ENCODE assay signal across 8 cellular contexts in genomic region chr1:121438877-121439276, GRCh38.
DNase-seq lines count a peak whose midpoint lies in the region; ATAC-seq, FAIRE-seq and TF ChIP-seq lines count a peak whose summit lies in the region.
"Not testable (repeated sequence)": the region's sequence is repeated elsewhere in the genome, so short reads cannot be mapped to it uniquely, and the experiment has no call there.

No MANE protein-coding gene starts in this region.

- H3K56ac ChIP-seq in IMR-90 (ENCODE audit: extremely low read depth, insufficient read depth, low read length); H1 (replicated peaks; ENCODE audit: insufficient read length, low read depth, low read length): not testable (repeated sequence)

- not testable (repeated sequence) for H4K91ac ChIP-seq in IMR-90 (ENCODE audit: insufficient read depth, low read depth, low read length); H1 (replicated peaks; ENCODE audit: insufficient read length, low read length)

- H3K79me2 ChIP-seq in H1 (ENCODE audit: control insufficient read depth in 1 of 2, insufficient read depth in 2 of 2, low read length in 2 of 2), result not testable (repeated sequence)

- intact Hi-C loops in IMR-90 (cut with micrococcal nuclease), result not testable (repeated sequence)

- not testable (repeated sequence) for TF ChIP-seq RAD21 in IMR-90 (IDR thresholded peaks at IDR 0.05; ENCODE audit: low read length); H1 (IDR thresholded peaks at IDR 0.05 in 1 of 2, conservative IDR thresholded peaks at IDR 0.05 in 1 of 2; ENCODE audit: low read depth in 2 of 2, low read length in 2 of 2)

- TF ChIP-seq CTCF in AG09319 (IDR thresholded peaks at IDR 0.05; ENCODE audit: low read depth, low read length); IMR-90 (conservative IDR thresholded peaks at IDR 0.05; ENCODE audit: low read depth, low read length); H1 (IDR thresholded peaks at IDR 0.05; ENCODE audit: control extremely low read depth in 1 of 3, insufficient read depth in 1 of 3, low read depth in 1 of 3, low read length in 3 of 3); fibroblast of mammary gland (conservative IDR thresholded peaks at IDR 0.05; ENCODE audit: control insufficient read depth, insufficient read depth, low read depth, low read length): not testable (repeated sequence)

- H2BK120ac ChIP-seq in IMR-90 (ENCODE audit: low read depth, low read length); H1 (replicated peaks; ENCODE audit: low read depth, low read length): not testable (repeated sequence)

- not testable (repeated sequence) for H2AK9ac ChIP-seq in IMR-90 (replicated peaks; ENCODE audit: low read depth, low read length, poor library complexity)

- H3K36me3 ChIP-seq in IMR-90 (ENCODE audit: control insufficient read depth, insufficient read depth, low read length); H1 (ENCODE audit: control insufficient read depth in 2 of 4, insufficient read depth in 4 of 4, low read length in 3 of 4): not testable (repeated sequence)

- H3K9me3 ChIP-seq in IMR-90 (ENCODE audit: control insufficient read depth, insufficient read depth, low read length); H1 (ENCODE audit: insufficient read depth in 2 of 2, low read depth in 1 of 2, low read length in 1 of 2): not testable (repeated sequence)

- no CpG with 5 or more reads among the region's 2 CpGs for WGBS in IMR-90 (ENCODE audit: extremely low coverage in 2 of 2, insufficient read length in 1 of 2), 2 experiments
- 88% methylated on average over 2 of the region's 2 CpGs; no CpG with 5 or more reads in 1 of the 2 experiments for WGBS in H1 (ENCODE audit: extremely low coverage in 1 of 2, insufficient coverage in 1 of 2, insufficient read length in 1 of 2, insufficient replicate concordance in 2 of 2, low coverage in 1 of 2, low lambda C conversion rate in 2 of 2, missing lambda C conversion rate in 1 of 2), 2 experiments

- H4K5ac ChIP-seq in IMR-90 (ENCODE audit: low read depth, low read length); H1 (ENCODE audit: insufficient read length, low read depth, low read length): not testable (repeated sequence)

- H3K14ac ChIP-seq in IMR-90 (replicated peaks; ENCODE audit: low read depth, low read length); H1 (ENCODE audit: insufficient read length): not testable (repeated sequence)

- H4K8ac ChIP-seq in IMR-90 (ENCODE audit: low read depth in 2 of 2, low read length in 2 of 2); H1 (ENCODE audit: extremely low read depth, insufficient read depth, low read length): not testable (repeated sequence)

- H3K27ac ChIP-seq in IMR-90 (ENCODE audit: insufficient read depth, low read length); H1 (ENCODE audit: low read depth, low read length): not testable (repeated sequence)

- H3K4me2 ChIP-seq in IMR-90 (ENCODE audit: low read depth, low read length); H1 (ENCODE audit: insufficient read depth in 1 of 2, low read depth in 2 of 2, low read length in 2 of 2): not testable (repeated sequence)

- not testable (repeated sequence) for H3K4me3 ChIP-seq in IMR-90 (ENCODE audit: insufficient read depth, low read depth, low read length); H1 (ENCODE audit: extremely low read depth in 1 of 4, insufficient read depth in 2 of 4, low read depth in 3 of 4, low read length in 4 of 4); fibroblast of mammary gland (ENCODE audit: control insufficient read depth, low read depth, low read length)

- in situ Hi-C loops in IMR-90 (cut with MboI; ENCODE audit: low sequenced_read_pairs), result not testable (repeated sequence)

- not testable (repeated sequence) for TF ChIP-seq POLR2A in IMR-90 (IDR thresholded peaks at IDR 0.05; ENCODE audit: low read depth, low read length); H1 (IDR thresholded peaks at IDR 0.05; ENCODE audit: control extremely low read depth in 1 of 2, low read depth in 2 of 2, low read length in 2 of 2)

- not testable (repeated sequence) for TF ChIP-seq EP300 in H1 (IDR thresholded peaks at IDR 0.05; ENCODE audit: borderline replicate concordance in 1 of 2, low read depth in 2 of 2, low read length in 2 of 2)

- H2BK20ac ChIP-seq in IMR-90 (ENCODE audit: low read depth, low read length); H1 (ENCODE audit: low read length): not testable (repeated sequence)

- H3K4me1 ChIP-seq in IMR-90 (ENCODE audit: control insufficient read depth, insufficient read depth, low read length); H1 (replicated peaks in 1 of 4; ENCODE audit: control insufficient read depth in 3 of 4, insufficient read depth in 4 of 4, low read length in 3 of 4): not testable (repeated sequence)

- not testable (repeated sequence) for H3K18ac ChIP-seq in IMR-90 (ENCODE audit: low read depth, low read length); H1 (ENCODE audit: extremely low read depth, low read length)

- CTCF ChIA-PET in IMR-90 (lab: Yijun Ruan, JAX); H1 (lab: Charles Lee; ENCODE audit: partially characterized antibody): not testable (repeated sequence)

- H3K9me1 ChIP-seq in IMR-90 (ENCODE audit: insufficient read depth, low read length), result not testable (repeated sequence)

- not testable (repeated sequence) for H2BK5ac ChIP-seq in IMR-90 (ENCODE audit: low read depth, low read length, poor library complexity, severe bottlenecking); H1 (ENCODE audit: low read depth, low read length)

- dilution Hi-C loops in IMR-90 (cut with HindIII; ENCODE audit: low sequenced_read_pairs, unreplicated experiment), result not testable (repeated sequence)

- not testable (repeated sequence) for H2AK5ac ChIP-seq in IMR-90 (ENCODE audit: low read depth, low read length); H1 (ENCODE audit: low read depth, low read length)

- H2BK15ac ChIP-seq in IMR-90 (ENCODE audit: low read depth, low read length); H1 (ENCODE audit: low read length): not testable (repeated sequence)

- not testable (repeated sequence) for ATAC-seq in IMR-90 (ENCODE audit: low read depth)
- ATAC-seq in SK-N-SH treated with all-trans-retinoic acid at 6 μM for 48 hours, result peak; percentile 52; the same call in 2 of the 3 replicates

- H3K79me1 ChIP-seq in IMR-90 (ENCODE audit: low read depth in 1 of 2, low read length in 2 of 2); H1 (ENCODE audit: low read depth, low read length): not testable (repeated sequence)

- BruUV-seq in IMR-90 (replicated peaks; lab: Mats Ljungman, UMichigan), result not testable (repeated sequence)

- not testable (repeated sequence) for H4K20me1 ChIP-seq in IMR-90 (ENCODE audit: insufficient read depth, low read length); H1 (replicated peaks in 1 of 2; ENCODE audit: control insufficient read depth in 1 of 2, insufficient read depth in 2 of 2, low read length in 2 of 2)

- H3K27me3 ChIP-seq in IMR-90 (ENCODE audit: control insufficient read depth, insufficient read depth, low read length); H1 (replicated peaks in 1 of 4; ENCODE audit: control insufficient read depth in 3 of 4, extremely low read depth in 1 of 4, insufficient read depth in 3 of 4, low read length in 3 of 4): not testable (repeated sequence)

- POLR2A ChIA-PET in IMR-90 (lab: Charles Lee; ENCODE audit: unreplicated experiment); H1 (lab: Charles Lee; ENCODE audit: partially characterized antibody): not testable (repeated sequence)

- not testable (repeated sequence) for H3K9ac ChIP-seq in IMR-90 (ENCODE audit: low read depth, low read length); H1 (replicated peaks in 1 of 4; ENCODE audit: extremely low read depth in 1 of 4, low read depth in 3 of 4, low read length in 3 of 4)

- H3K23me2 ChIP-seq in H1 (ENCODE audit: low read depth, low read length), result not testable (repeated sequence)

- FAIRE-seq in H1 (lab: Jason Lieb, UNC), result peak; percentile 66

- DNase-seq in AG09319 (ENCODE audit: extremely low read depth, low read depth) (peak; percentile 16), EL (peak; percentile 14), IMR-90 (peak; percentile 8), fibroblast of mammary gland (ENCODE audit: low read depth) (peak; percentile 36), fibroblast of the conjunctiva (ENCODE audit: low read depth) (peak; percentile 35), iris pigment epithelial cell (ENCODE audit: low read depth) (peak; percentile 10)
- DNase-seq in H1 (ENCODE audit: low read depth in 1 of 2, low spot score in 2 of 2), result not testable (repeated sequence)

- not testable (repeated sequence) for H3K4ac ChIP-seq in IMR-90 (ENCODE audit: low read depth, low read length); H1 (replicated peaks; ENCODE audit: insufficient read length, low read depth, low read length)

- H2BK12ac ChIP-seq in H1 (ENCODE audit: low read depth, low read length), result not testable (repeated sequence)

- not testable (repeated sequence) for H2AFZ ChIP-seq in IMR-90 (replicated peaks; ENCODE audit: low read length, poor library complexity); H1 (ENCODE audit: low read length)

- H3K23ac ChIP-seq in IMR-90 (ENCODE audit: low read depth, low read length); H1 (ENCODE audit: insufficient read length): not testable (repeated sequence)
